6 cellular contexts compared by ENCODE assay signal in the genomic region with DNA sequence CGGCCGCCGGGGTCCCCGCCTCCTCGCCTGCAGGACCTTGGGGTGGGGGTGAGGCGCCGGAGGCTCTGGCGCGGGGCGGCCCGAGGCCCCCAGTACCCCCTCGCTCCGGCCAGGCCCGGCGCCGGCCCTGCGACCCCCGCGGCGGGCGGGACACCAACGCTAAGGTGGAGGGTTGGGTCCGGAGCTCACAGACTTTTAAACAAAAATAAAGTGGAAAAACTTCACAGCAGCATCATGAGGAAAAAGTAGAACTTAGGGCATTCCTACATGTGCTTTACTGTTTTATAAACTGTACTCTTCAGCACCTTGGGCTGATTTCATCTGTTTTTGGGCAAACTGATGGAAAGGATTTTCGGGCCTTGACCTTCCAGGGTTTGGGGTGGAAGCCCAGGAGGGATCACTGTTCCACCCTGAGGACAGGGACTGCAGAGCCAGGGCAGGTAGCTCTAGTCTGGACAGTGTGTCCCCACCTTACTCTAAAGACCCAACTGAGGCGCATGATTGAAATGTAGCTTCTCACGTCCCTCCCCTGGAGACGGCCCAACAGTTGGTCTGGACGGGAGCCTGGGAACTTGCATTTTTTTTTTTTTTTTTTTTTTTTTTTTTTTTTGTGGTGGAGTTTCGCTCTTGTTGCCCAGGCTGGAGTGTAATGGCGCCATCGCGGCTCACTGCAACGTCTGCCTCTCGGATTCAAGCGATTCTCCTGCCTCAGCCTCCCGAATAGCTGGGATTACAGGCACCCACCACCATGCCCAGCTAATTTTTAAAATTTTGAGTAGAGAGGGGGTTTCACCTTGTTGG. TPM values are rescaled to one million over a fixed set of nuclear protein-coding genes. Genes with fewer than 3 reads are reported as not detected.
DNase-seq lines count a peak whose midpoint lies in the region; ATAC-seq, FAIRE-seq and TF ChIP-seq lines count a peak whose summit lies in the region.

No MANE protein-coding gene starts in this region.

- no peak for FAIRE-seq in GM12878 (lab: Jason Lieb, UNC)

- peak overlapping the region; percentile 77 to 98 (median 90) for H3K27ac Mint-ChIP-seq in naive thymus-derived CD4-positive, alpha-beta T cell

- TF ChIP-seq EP300 in GM12878 (IDR thresholded peaks at IDR 0.05; ENCODE audit: borderline replicate concordance in 1 of 2, control insufficient read depth in 1 of 2, low read depth in 2 of 2, low read length in 2 of 2), result no peak

- peak overlapping the region; percentile 86 to 97 (median 94) for H3K4me3 Mint-ChIP-seq in naive thymus-derived CD4-positive, alpha-beta T cell

- in situ Hi-C loops in GM12878 (cut with MboI), result loop anchor here (5.0 kb wide), 1 partner anchor 74 kb away; no protein-coding TSS in a partner anchor

- peak overlapping the region; percentile 87 for H3K27ac ChIP-seq in GM12878 (ENCODE audit: control insufficient read depth, insufficient read depth)
- peak overlapping the region; percentile 88 for H3K27ac ChIP-seq in naive thymus-derived CD4-positive, alpha-beta T cell (ENCODE audit: low read depth, low read length)

- TF ChIP-seq POLR2A in GM12878 (IDR thresholded peaks at IDR 0.05; ENCODE audit: low read depth, low read length), result no peak

- H3K36me3 ChIP-seq in GM12878 (ENCODE audit: control insufficient read depth in 2 of 2, insufficient read depth in 2 of 2, low read length in 1 of 2), result peaks cover 0 to 3% of the 10 kb centered on the region in 2 experiments; a peak in 1 of 4 replicates
- peaks cover 0 to 14% (median 1%) of the 10 kb centered on the region in 3 experiments for H3K36me3 ChIP-seq in naive thymus-derived CD4-positive, alpha-beta T cell (ENCODE audit: control insufficient read depth in 2 of 3, insufficient read depth in 3 of 3, low read length in 3 of 3)

- no peaks in the 10 kb centered on the region for H4K20me1 ChIP-seq in GM12878 (ENCODE audit: control insufficient read depth, insufficient read depth)

- peaks cover 0 to 5% (median 1%) of the 10 kb centered on the region in 11 donors for H3K9me3 Mint-ChIP-seq in naive thymus-derived CD4-positive, alpha-beta T cell

- TF ChIP-seq RAD21 in GM12878 (IDR thresholded peaks at IDR 0.05; ENCODE audit: insufficient read depth, low read depth, low read length), result no peak

- no peaks in the 10 kb centered on the region for H3K9me3 ChIP-seq in GM12878 (replicated peaks; ENCODE audit: control insufficient read depth, insufficient read depth, low read length)
- H3K9me3 ChIP-seq in naive thymus-derived CD4-positive, alpha-beta T cell (ENCODE audit: control insufficient read depth in 2 of 3, low read length in 3 of 3), result no peaks in the 10 kb centered on the region

- H3K36me3 Mint-ChIP-seq in naive thymus-derived CD4-positive, alpha-beta T cell, result peaks cover 0 to 8% (median 3%) of the 10 kb centered on the region in 5 donors

- peak overlapping the region; percentile 99 for H3K4me3 ChIP-seq in GM12878
- peak overlapping the region; percentile 75 for H3K4me3 ChIP-seq in naive thymus-derived CD4-positive, alpha-beta T cell (ENCODE audit: low read length)

- H3K4me1 Mint-ChIP-seq in naive thymus-derived CD4-positive, alpha-beta T cell, result peaks cover 26 to 44% (median 34%) of the 10 kb centered on the region in 7 donors

- peaks cover 34% of the 10 kb centered on the region for H3K4me1 ChIP-seq in GM12878 (ENCODE audit: control insufficient read depth, insufficient read depth, low read length)
- H3K4me1 ChIP-seq in naive thymus-derived CD4-positive, alpha-beta T cell (ENCODE audit: control insufficient read depth in 2 of 2, insufficient read depth in 2 of 2, low read length in 2 of 2), result peaks cover 24% of the 10 kb centered on the region in 2 donors

- TF ChIP-seq CTCF in GM12878 (IDR thresholded peaks at IDR 0.05 in 2 of 3, conservative IDR thresholded peaks at IDR 0.05 in 1 of 3; ENCODE audit: control insufficient read depth in 2 of 3, extremely low read depth in 1 of 3, insufficient read depth in 1 of 3, low read depth in 3 of 3, low read length in 3 of 3), result no peak

- no peaks in the 10 kb centered on the region for H3K27me3 ChIP-seq in GM12878 (replicated peaks in 1 of 2; ENCODE audit: control insufficient read depth in 2 of 2, insufficient read depth in 2 of 2, low read length in 1 of 2)
- no peaks in the 10 kb centered on the region for H3K27me3 ChIP-seq in naive thymus-derived CD4-positive, alpha-beta T cell (ENCODE audit: control insufficient read depth in 2 of 2, insufficient read depth in 2 of 2, low read length in 2 of 2)

- WGBS in GM12878 (ENCODE audit: insufficient coverage, insufficient replicate concordance, low lambda C conversion rate, missing lambda C conversion rate), result 23% methylated on average over 26 of the region's 36 CpGs

- no TSS peak for BruUV-seq in GM12878 (replicated peaks; lab: Mats Ljungman, UMichigan)

- peak overlapping the region; percentile 90 for H3K9ac ChIP-seq in GM12878 (ENCODE audit: control insufficient read depth, insufficient read depth, low read length)

- peak overlapping the region; percentile 93 for H3K4me2 ChIP-seq in GM12878 (ENCODE audit: control insufficient read depth, insufficient read depth)

- SMC1A ChIA-PET in GM12878 (lab: Charles Lee; ENCODE audit: uncharacterized antibody, unreplicated experiment), result interaction anchor here (0.9 to 2.3 kb wide), 10 partner anchors 12 to 112 kb away, joined by 3 to 11 read pairs (median 4); partner anchors contain the start of gene ATP5F1E

- H2AFZ ChIP-seq in GM12878 (ENCODE audit: control insufficient read depth, low read depth, low read length), result 0 out of 2 replicates have a peak overlapping the region, but pooled peaks have one; percentile 24

- POLR2A ChIA-PET in GM12878 (lab: Charles Lee), result interaction anchor here (0.5 to 2.0 kb wide), 13 partner anchors 9 to 1450 kb away, joined by 3 to 13 read pairs (median 4); partner anchors contain the start of gene ATP5F1E
- POLR2A ChIA-PET in naive thymus-derived CD4-positive, alpha-beta T cell (lab: Charles Lee), result interaction anchor here (0.6 to 2.3 kb wide), 8 partner anchors 12 to 222 kb away, joined by 3 to 16 read pairs (median 4); partner anchors contain the start of gene ATP5F1E

- H3K27me3 Mint-ChIP-seq in naive thymus-derived CD4-positive, alpha-beta T cell, result peaks cover 0 to 9% (median 0%) of the 10 kb centered on the region in 5 donors

- DNase-seq in EH (ENCODE audit: low read depth) (peak; percentile 26), GM12878 (ENCODE audit: low read depth, low spot score) (no peak), anterior cingulate cortex (lab: John Stamatoyannopoulos, UW) (no peak)
- peak in 5 of 9 donors; percentile 19 to 28 (median 24) for DNase-seq in naive thymus-derived CD4-positive, alpha-beta T cell

- CTCF ChIA-PET in GM12878 (lab: Yijun Ruan, JAX), result interaction anchor here (0.6 to 2.1 kb wide), 8 partner anchors 26 to 514 kb away, joined by 3 to 8 read pairs (median 3); no protein-coding TSS in a partner anchor
- CTCF ChIA-PET in naive thymus-derived CD4-positive, alpha-beta T cell (lab: Charles Lee), result interaction anchor here (0.6 to 1.4 kb wide), 6 partner anchors 51 to 271 kb away, joined by 3 to 4 read pairs (median 3); no protein-coding TSS in a partner anchor

- RAD21 ChIA-PET in GM12878 (lab: Charles Lee; ENCODE audit: unreplicated experiment), result interaction anchor here (0.5 to 4.3 kb wide), 12 partner anchors 11 to 329 kb away, joined by 3 to 23 read pairs (median 4); partner anchors contain the start of gene ATP5F1E

- intact Hi-C loops in GM12878 (cut with micrococcal nuclease; ENCODE audit: unreplicated experiment), result loop anchor here (2.0 to 10.0 kb wide), 4 partner anchors 53 to 327 kb away; partner anchors contain the start of genes ATP5F1E and STX16
- intact Hi-C loops in naive thymus-derived CD4-positive, alpha-beta T cell (cut with micrococcal nuclease), result loop anchor here (1.0 to 5.0 kb wide), 11 partner anchors 23 to 674 kb away; partner anchors contain the start of genes ATP5F1E (in 2 of the 2), PRELID3B (in 2 of the 2), VAPB (in 2 of the 2) and RAB22A (in 1 of the 2)

- ATAC-seq in HG03521 (IDR thresholded peaks at IDR 0.05; ENCODE audit: unreplicated experiment) (peak; percentile 4), GM12878 (peak; percentile 37), GM18498 (IDR thresholded peaks at IDR 0.05; ENCODE audit: unreplicated experiment) (no peak)
- no peak for ATAC-seq in naive thymus-derived CD4-positive, alpha-beta T cell

- H3K79me2 ChIP-seq in GM12878 (ENCODE audit: control insufficient read depth, insufficient read depth, low read length), result peaks cover 49% of the 10 kb centered on the region

RNA-seq across cellular contexts. Expression of gene NELFCD, which starts 0.7 kb away (rescaled TPM):
- total RNA-seq in GM12878 (2013; cell fraction: nucleolus; rRNA removed), result 125 and 129 TPM in 2 replicates
- total RNA-seq in GM12878 (2014; rRNA removed), result 68.7 and 74.9 TPM in 2 replicates
- 46.3 and 54.3 TPM in 2 replicates for total RNA-seq in GM12878 (2014; rRNA removed; fragmentation: Illumina TruSeq; extraction: Trizol)
- total RNA-seq in GM12878 (2021), result 68.9 and 82.1 TPM in 2 replicates
- polyA plus RNA-seq in GM12878 (2011; ENCODE audit: low read depth), result 51.2 TPM
- 76.5 and 86.8 TPM in 2 replicates for polyA plus RNA-seq in GM12878 (2011; rRNA removed)
- 82.9 and 107 TPM in 2 replicates for polyA plus RNA-seq in GM12878 (2011; cell fraction: cytosol; rRNA removed)
- polyA plus RNA-seq in GM12878 (2011; cell fraction: nucleus; rRNA removed), result 243 and 253 TPM in 2 replicates
- 61.0 and 61.7 TPM in 2 replicates for polyA plus RNA-seq in GM12878 (2012)
- polyA plus RNA-seq in GM12878 (2014; fragmentation: Illumina TruSeq; extraction: Trizol), result 83.4 and 89.7 TPM in 2 replicates
- 10 to 100 TPM in 1 of 2 experiments, 1 to 10 TPM in 1; 8.9 to 16.7 TPM for polyA plus RNA-seq in GM12878 (2014; fragmentation: Nextera tagmentation; extraction: Ambion mirVana)
- 79.8 and 83.6 TPM in 2 replicates for polyA plus RNA-seq in GM12878 (2014; rRNA removed)
- 100 to 1,000 TPM; 107 to 109 TPM for polyA plus RNA-seq in GM12878 (2016; fragmentation: Nextera tagmentation; extraction: Ambion mirVana)
- polyA minus RNA-seq in GM12878 (2011; rRNA and poly(A)+ RNA removed), result 75.0 and 95.0 TPM in 2 replicates
- 24.3 and 31.0 TPM in 2 replicates for polyA minus RNA-seq in GM12878 (2011; cell fraction: cytosol; rRNA and poly(A)+ RNA removed)
- 48.0 and 73.1 TPM in 2 replicates for polyA minus RNA-seq in GM12878 (2011; cell fraction: nucleus; rRNA and poly(A)+ RNA removed)
- total RNA-seq in naive thymus-derived CD4-positive, alpha-beta T cell, result 10 to 100 TPM; 84.5 to 96.1 (median 90.8) TPM
- polyA plus RNA-seq in naive thymus-derived CD4-positive, alpha-beta T cell, result 10 to 100 TPM; 65.0 to 81.6 TPM

RNA-seq across cellular contexts. Expression of gene CTSZ, which starts 25.3 kb away (rescaled TPM):
- total RNA-seq in GM12878 (2013; cell fraction: nucleolus; rRNA removed), result 99.1 and 102 TPM in 2 replicates
- 110 and 139 TPM in 2 replicates for total RNA-seq in GM12878 (2014; rRNA removed)
- total RNA-seq in GM12878 (2014; rRNA removed; fragmentation: Illumina TruSeq; extraction: Trizol), result 177 and 192 TPM in 2 replicates
- 225 and 233 TPM in 2 replicates for total RNA-seq in GM12878 (2021)
- polyA plus RNA-seq in GM12878 (2011; ENCODE audit: low read depth), result 150 TPM
- polyA plus RNA-seq in GM12878 (2011; rRNA removed), result 92.8 and 169 TPM in 2 replicates
- polyA plus RNA-seq in GM12878 (2011; cell fraction: cytosol; rRNA removed), result 156 and 185 TPM in 2 replicates
- polyA plus RNA-seq in GM12878 (2011; cell fraction: nucleus; rRNA removed), result 103 and 127 TPM in 2 replicates
- polyA plus RNA-seq in GM12878 (2012), result 163 and 223 TPM in 2 replicates
- 301 and 321 TPM in 2 replicates for polyA plus RNA-seq in GM12878 (2014; fragmentation: Illumina TruSeq; extraction: Trizol)
- 10 to 100 TPM in 1 of 2 experiments, 1 to 10 TPM in 1; 6.0 to 14.0 TPM for polyA plus RNA-seq in GM12878 (2014; fragmentation: Nextera tagmentation; extraction: Ambion mirVana)
- polyA plus RNA-seq in GM12878 (2014; rRNA removed), result 215 and 256 TPM in 2 replicates
- 10 to 100 TPM in 1 of 2 experiments, 1 to 10 TPM in 1; 8.0 to 11.8 TPM for polyA plus RNA-seq in GM12878 (2016; fragmentation: Nextera tagmentation; extraction: Ambion mirVana)
- polyA minus RNA-seq in GM12878 (2011; rRNA and poly(A)+ RNA removed), result 135 TPM in 2 replicates
- polyA minus RNA-seq in GM12878 (2011; cell fraction: cytosol; rRNA and poly(A)+ RNA removed), result 45.5 and 58.7 TPM in 2 replicates
- 34.0 and 64.2 TPM in 2 replicates for polyA minus RNA-seq in GM12878 (2011; cell fraction: nucleus; rRNA and poly(A)+ RNA removed)
- 100 to 1,000 TPM in 1 of 5 experiments, 10 to 100 TPM in 4; 29.5 to 165 (median 34.1) TPM for total RNA-seq in naive thymus-derived CD4-positive, alpha-beta T cell
- polyA plus RNA-seq in naive thymus-derived CD4-positive, alpha-beta T cell, result 1 to 10 TPM; 1.0 to 3.0 TPM

RNA-seq across cellular contexts. Expression of gene TUBB1, which starts 37.5 kb away (rescaled TPM):
- total RNA-seq in GM12878 (2013; cell fraction: nucleolus; rRNA removed), result not detected in 2 replicates
- 0.06 and 0.11 TPM in 2 replicates for total RNA-seq in GM12878 (2014; rRNA removed)
- 0.04 TPM in 1 of 2 replicates, not detected in the other for total RNA-seq in GM12878 (2014; rRNA removed; fragmentation: Illumina TruSeq; extraction: Trizol)
- not detected in 2 replicates for total RNA-seq in GM12878 (2021)
- 0.24 TPM for polyA plus RNA-seq in GM12878 (2011; ENCODE audit: low read depth)
- 0.03 and 0.07 TPM in 2 replicates for polyA plus RNA-seq in GM12878 (2011; rRNA removed)
- polyA plus RNA-seq in GM12878 (2011; cell fraction: cytosol; rRNA removed), result 0.03 TPM in 1 of 2 replicates, not detected in the other
- 0.07 and 0.10 TPM in 2 replicates for polyA plus RNA-seq in GM12878 (2011; cell fraction: nucleus; rRNA removed)
- 0.21 and 0.34 TPM in 2 replicates for polyA plus RNA-seq in GM12878 (2012)
- 0.04 TPM in 1 of 2 replicates, not detected in the other for polyA plus RNA-seq in GM12878 (2014; fragmentation: Illumina TruSeq; extraction: Trizol)
- polyA plus RNA-seq in GM12878 (2014; fragmentation: Nextera tagmentation; extraction: Ambion mirVana), result under 1 TPM in 1 of 2 experiments, not detected in 1; 0.02 TPM
- 0.05 TPM in 1 of 2 replicates, not detected in the other for polyA plus RNA-seq in GM12878 (2014; rRNA removed)
- polyA plus RNA-seq in GM12878 (2016; fragmentation: Nextera tagmentation; extraction: Ambion mirVana), result under 1 TPM; 0.13 to 0.20 TPM
- polyA minus RNA-seq in GM12878 (2011; rRNA and poly(A)+ RNA removed), result not detected in 2 replicates
- polyA minus RNA-seq in GM12878 (2011; cell fraction: cytosol; rRNA and poly(A)+ RNA removed), result not detected in 2 replicates
- polyA minus RNA-seq in GM12878 (2011; cell fraction: nucleus; rRNA and poly(A)+ RNA removed), result 0.12 TPM in 1 of 2 replicates, not detected in the other
- total RNA-seq in naive thymus-derived CD4-positive, alpha-beta T cell, result 1 to 10 TPM in 1 of 5 experiments, under 1 TPM in 1, not detected in 3; 0.98 to 9.5 TPM
- polyA plus RNA-seq in naive thymus-derived CD4-positive, alpha-beta T cell, result under 1 TPM; 0.14 to 0.22 TPM

RNA-seq across cellular contexts. Expression of gene ATP5F1E, which starts 50.4 kb away (rescaled TPM):
- total RNA-seq in GM12878 (2013; cell fraction: nucleolus; rRNA removed), result 45.3 and 50.2 TPM in 2 replicates
- total RNA-seq in GM12878 (2014; rRNA removed) (49.0 and 61.6 TPM in 2 replicates), GM12878 (2014; rRNA removed; fragmentation: Illumina TruSeq; extraction: Trizol) (96.3 and 96.9 TPM in 2 replicates), GM12878 (2021) (96.4 and 107 TPM in 2 replicates)
- 5.8 TPM for polyA plus RNA-seq in GM12878 (2011; ENCODE audit: low read depth)
- polyA plus RNA-seq in GM12878 (2011; rRNA removed) (137 and 138 TPM in 2 replicates), GM12878 (2014; fragmentation: Illumina TruSeq; extraction: Trizol) (35.2 and 53.1 TPM in 2 replicates), GM12878 (2014; fragmentation: Nextera tagmentation; extraction: Ambion mirVana) (100 to 1,000 TPM; 169 to 219 TPM), GM12878 (2014; rRNA removed) (79.8 and 89.2 TPM in 2 replicates), GM12878 (2016; fragmentation: Nextera tagmentation; extraction: Ambion mirVana) (100 to 1,000 TPM; 391 to 407 TPM)
- 34.9 and 35.0 TPM in 2 replicates for polyA plus RNA-seq in GM12878 (2011; cell fraction: cytosol; rRNA removed)
- polyA plus RNA-seq in GM12878 (2011; cell fraction: nucleus; rRNA removed), result 24.3 and 27.8 TPM in 2 replicates
- polyA plus RNA-seq in GM12878 (2012), result 86.3 and 113 TPM in 2 replicates
- polyA minus RNA-seq in GM12878 (2011; rRNA and poly(A)+ RNA removed), result 12.8 and 20.0 TPM in 2 replicates
- 15.2 and 16.2 TPM in 2 replicates for polyA minus RNA-seq in GM12878 (2011; cell fraction: cytosol; rRNA and poly(A)+ RNA removed)
- polyA minus RNA-seq in GM12878 (2011; cell fraction: nucleus; rRNA and poly(A)+ RNA removed), result 38.1 and 48.9 TPM in 2 replicates
- 10 to 100 TPM; 57.0 to 81.7 (median 67.4) TPM for total RNA-seq in naive thymus-derived CD4-positive, alpha-beta T cell
- polyA plus RNA-seq in naive thymus-derived CD4-positive, alpha-beta T cell, result 10 to 100 TPM; 31.4 to 75.7 TPM

Comparison
In these comparisons a context has a peak if more than half of its experiments do, and no peak if none do; other contexts are left out.
1. DNase-seq: peak in EH (single experiment) and naive thymus-derived CD4-positive, alpha-beta T cell (5 of 9); none in GM12878 (single experiment) and anterior cingulate cortex (0 of 58).
2. ATAC-seq: peak in HG03521 (single experiment) and GM12878 (single experiment); none in naive thymus-derived CD4-positive, alpha-beta T cell (single experiment) and GM18498 (single experiment).